ENCODE assay signal across 8 cellular contexts in genomic region chr9:137459147-137459600, GRCh38. TPM values are rescaled to one million over a fixed set of nuclear protein-coding genes. Genes with fewer than 3 reads are reported as not detected.
DNase-seq lines count a peak whose midpoint lies in the region; ATAC-seq and TF ChIP-seq lines count a peak whose summit lies in the region.

NSMF (minus strand) TSS chr9:137459334; CDS start chr9:137459102, 232 bp downstream.

- TF ChIP-seq CTCF in AG04450 (IDR thresholded peaks at IDR 0.05; ENCODE audit: low read depth, low read length) (no peak), chondrocyte (IDR thresholded peaks at IDR 0.05) (no peak)

- POLR2A ChIA-PET in AG04450 (lab: Yijun Ruan, JAX) = interaction anchor here (0.6 kb wide), 1 partner anchor 23 kb away, joined by 5 read pairs; no protein-coding TSS in a partner anchor
- POLR2A ChIA-PET in activated CD4-positive, alpha-beta T cell treated with anti-CD3 and anti-CD28 coated beads for 36 hours (lab: Charles Lee) = no interaction called here

- intact Hi-C loops in activated CD4-positive, alpha-beta T cell treated with anti-CD3 and anti-CD28 coated beads for 36 hours (cut with DNase I, micrococcal nuclease) = loop anchor here in 1 of 2 experiments (1.0 to 10.0 kb wide), 12 partner anchors 33 to 1214 kb away; partner anchors contain the start of genes ARRDC1, DNLZ, EXD3 and MAN1B1

- CTCF ChIA-PET in AG04450 (lab: Charles Lee) = interaction anchor here (1.0 kb wide), 1 partner anchor 222 kb away, joined by 3 read pairs; no protein-coding TSS in a partner anchor
- CTCF ChIA-PET in activated CD4-positive, alpha-beta T cell treated with anti-CD3 and anti-CD28 coated beads for 36 hours (lab: Charles Lee) = interaction anchor here (0.6 to 1.0 kb wide), 3 partner anchors 11 to 36 kb away, joined by 3 to 7 read pairs (median 3); partner anchors contain the start of genes EXD3 and NOXA1

- peaks cover 33% of the 10 kb centered on the region for H3K4me1 Mint-ChIP-seq in activated CD4-positive, alpha-beta T cell treated with anti-CD3 and anti-CD28 coated beads for 36 hours
- peaks cover 36% of the 10 kb centered on the region for H3K4me1 Mint-ChIP-seq in chondrocyte (ENCODE audit: low read depth)

- peak within 1 kb of the TSS; percentile 39 for H3K4me3 Mint-ChIP-seq in activated CD4-positive, alpha-beta T cell treated with anti-CD3 and anti-CD28 coated beads for 36 hours
- peak within 1 kb of the TSS; percentile 59 for H3K4me3 Mint-ChIP-seq in chondrocyte (ENCODE audit: unreplicated experiment)

- H3K27me3 ChIP-seq in AG04450 (ENCODE audit: control insufficient read depth, insufficient read depth, low read length) = peaks cover 6% of the 10 kb centered on the region

- H3K36me3 Mint-ChIP-seq in activated CD4-positive, alpha-beta T cell treated with anti-CD3 and anti-CD28 coated beads for 36 hours (ENCODE audit: low read depth) = peaks cover 17% of the 10 kb centered on the region
- H3K36me3 Mint-ChIP-seq in chondrocyte (ENCODE audit: low read depth) = peaks cover 3% of the 10 kb centered on the region

- no peaks in the 10 kb centered on the region for H3K27me3 Mint-ChIP-seq in activated CD4-positive, alpha-beta T cell treated with anti-CD3 and anti-CD28 coated beads for 36 hours
- no peaks in the 10 kb centered on the region for H3K27me3 Mint-ChIP-seq in chondrocyte (ENCODE audit: low read depth)

- ATAC-seq in GM18907 (IDR thresholded peaks at IDR 0.05; ENCODE audit: unreplicated experiment) = peak; percentile 55
- peak; percentile 61 for ATAC-seq in HG03159 (IDR thresholded peaks at IDR 0.05; ENCODE audit: unreplicated experiment)
- ATAC-seq in activated CD4-positive, alpha-beta T cell treated with anti-CD3 and anti-CD28 coated beads for 36 hours = peak; percentile 66

- H3K27ac Mint-ChIP-seq in activated CD4-positive, alpha-beta T cell treated with anti-CD3 and anti-CD28 coated beads for 36 hours = peak within 1 kb of the TSS; percentile 78
- H3K27ac Mint-ChIP-seq in chondrocyte (ENCODE audit: unreplicated experiment) = no peak within 1 kb of the TSS

- no peak within 1 kb of the TSS for H3K27ac ChIP-seq in AG04450 (ENCODE audit: low read depth, low read length)

- H3K9me3 ChIP-seq in AG04450 (ENCODE audit: control insufficient read depth, insufficient read depth, low read length) = peaks cover 3% of the 10 kb centered on the region; the same call in 1 of the 2 replicates

- no peaks in the 10 kb centered on the region for H3K9me3 Mint-ChIP-seq in activated CD4-positive, alpha-beta T cell treated with anti-CD3 and anti-CD28 coated beads for 36 hours (ENCODE audit: low read depth)
- no peaks in the 10 kb centered on the region for H3K9me3 Mint-ChIP-seq in chondrocyte (ENCODE audit: low read depth)

- peak within 1 kb of the TSS; percentile 69 for H3K4me3 ChIP-seq in AG04450 (ENCODE audit: low read depth, low read length)

- peak; percentile 47 for DNase-seq in AG04450 (ENCODE audit: low read depth, low spot score)
- peak; percentile 22 for DNase-seq in NCI-H446 treated with DMSO at 0.1 percent for 48 hours (lab: John Stamatoyannopoulos, UW)
- DNase-seq in activated CD4-positive, alpha-beta T cell treated with anti-CD3 and anti-CD28 coated beads for 36 hours = peak; percentile 98
- DNase-seq in chondrocyte (ENCODE audit: low spot score) = peak; percentile 97
- peak; percentile 78 for DNase-seq in kidney glomerular epithelial cell (lab: John Stamatoyannopoulos, UW)
- DNase-seq in stimulated activated CD4-positive, alpha-beta T cell treated with anti-CD3 and anti-CD28 coated beads, Interleukin-15, amount 100 ng/mL, for 24 hours = peak; percentile 96

RNA-seq across cellular contexts. Expression of gene NSMF, which starts in this region (rescaled TPM):
- 20.7 and 27.6 TPM in 2 replicates for polyA plus RNA-seq in AG04450 (2011; rRNA removed)
- polyA minus RNA-seq in AG04450 (2011; rRNA and poly(A)+ RNA removed) = 17.5 and 27.3 TPM in 2 replicates
- total RNA-seq in activated CD4-positive, alpha-beta T cell treated with anti-CD3 and anti-CD28 coated beads for 36 hours = 10 to 100 TPM; 63.6 to 65.0 TPM
- 81.5 to 86.8 TPM (median 86.1 TPM) in 3 replicates for total RNA-seq in chondrocyte

Comparison
In these comparisons a context has a peak if more than half of its experiments do, and no peak if none do; other contexts are left out.
1. DNase-seq: peak in every context shown above with its lines; median percentile 98 in activated CD4-positive, alpha-beta T cell treated with anti-CD3 and anti-CD28 coated beads for 36 hours; 97 in chondrocyte; 96 in stimulated activated CD4-positive, alpha-beta T cell treated with anti-CD3 and anti-CD28 coated beads, Interleukin-15, amount 100 ng/mL, for 24 hours; 78 in kidney glomerular epithelial cell; 47 in AG04450; 22 in NCI-H446 treated with DMSO at 0.1 percent for 48 hours.